20 cellular contexts compared by ENCODE assay signal in the genomic region with DNA sequence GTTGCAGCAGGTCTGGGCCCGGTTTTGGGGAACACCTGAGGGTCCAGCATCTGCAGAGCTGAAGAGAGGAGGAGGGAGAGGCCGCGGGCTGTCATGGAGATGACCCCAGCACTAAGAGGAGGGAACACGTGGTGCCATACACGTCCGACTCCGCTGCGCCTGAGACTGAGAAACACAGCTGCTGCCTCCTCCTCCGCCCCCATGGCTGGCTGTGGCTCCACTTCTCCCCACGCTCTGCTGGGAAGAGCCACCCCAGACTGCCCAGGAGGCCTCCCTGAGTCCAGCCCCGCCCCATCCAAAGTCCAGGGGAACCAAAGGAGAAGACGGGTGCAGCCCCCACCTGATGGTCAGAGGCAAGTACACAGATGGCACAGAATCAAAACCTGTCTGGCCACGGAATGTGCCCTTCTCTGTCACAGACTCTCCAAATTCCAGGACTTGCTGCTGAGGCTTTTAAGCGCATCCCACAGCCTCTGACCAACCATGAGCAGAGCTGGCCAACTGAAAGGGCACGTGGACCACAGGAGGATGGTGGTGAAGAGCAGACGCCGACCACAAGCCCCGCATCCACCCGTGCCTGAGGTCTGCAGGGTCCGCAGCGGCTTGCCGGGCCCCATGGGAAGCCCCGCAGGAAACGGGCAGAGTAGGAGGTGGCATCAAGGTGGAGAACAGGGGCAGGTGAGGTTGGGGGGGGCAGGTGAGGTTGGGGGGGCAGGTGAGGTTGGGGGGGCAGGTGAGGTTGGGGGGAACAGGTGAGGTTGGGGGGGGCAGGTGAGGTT. TPM values are rescaled to one million over a fixed set of nuclear protein-coding genes. Genes with fewer than 3 reads are reported as not detected.
DNase-seq lines count a peak whose midpoint lies in the region; ATAC-seq, FAIRE-seq and TF ChIP-seq lines count a peak whose summit lies in the region.
"Had no signal": no experiment of that assay in that cellular context is flagged by ENCODE, and none has a peak within 500 bp of the region (broad histone marks: within the 10 kb centered on the region; RNA-seq: fewer than 3 reads in every experiment).

No MANE protein-coding gene starts in this region.

- no peaks in the 10 kb centered on the region for H3K27me3 ChIP-seq in small intestine (ENCODE audit: control insufficient read depth in 2 of 2, insufficient read depth in 2 of 2, low read length in 2 of 2)

- H3K27me3 Mint-ChIP-seq in chondrocyte (ENCODE audit: low read depth): peaks cover 3% of the 10 kb centered on the region

- H3K9me3 Mint-ChIP-seq in chondrocyte (ENCODE audit: low read depth): peaks cover 6% of the 10 kb centered on the region

- no peak overlapping the region for H3K4me3 ChIP-seq in small intestine (ENCODE audit: low read depth in 1 of 2, low read length in 2 of 2)
- H3K4me3 ChIP-seq: SK-N-MC had no signal

- H3K9me3 ChIP-seq in small intestine (ENCODE audit: control insufficient read depth, low read depth): no peaks in the 10 kb centered on the region

- no peaks in the 10 kb centered on the region for H3K4me1 Mint-ChIP-seq in chondrocyte (ENCODE audit: low read depth)

- no peak overlapping the region for H3K27ac Mint-ChIP-seq in chondrocyte (ENCODE audit: unreplicated experiment)

- no peak overlapping the region for H3K4me3 Mint-ChIP-seq in chondrocyte (ENCODE audit: unreplicated experiment)
- H3K4me3 Mint-ChIP-seq: H9 had no signal

- no peaks in the 10 kb centered on the region for H3K4me1 ChIP-seq in small intestine (ENCODE audit: control insufficient read depth in 2 of 2, insufficient read depth in 1 of 2, low read depth in 1 of 2, low read length in 1 of 2)
- H3K4me1 ChIP-seq: Caco-2 had no signal

- ATAC-seq in GM21360 (IDR thresholded peaks at IDR 0.05; ENCODE audit: unreplicated experiment) (no peak), HG03354 (IDR thresholded peaks at IDR 0.05; ENCODE audit: poor library complexity, severe bottlenecking, unreplicated experiment) (no peak)

- no peaks in the 10 kb centered on the region for H3K36me3 ChIP-seq in small intestine (ENCODE audit: control insufficient read depth in 2 of 2, insufficient read depth in 2 of 2, low read length in 2 of 2)

- FAIRE-seq in small intestine (lab: Jason Lieb, UNC): no peak
- FAIRE-seq: G401.6 had no signal

- H3K27ac ChIP-seq in small intestine (ENCODE audit: low read depth in 1 of 2, low read length in 1 of 2): no peak overlapping the region
- H3K27ac ChIP-seq: C4-2B, HL-60, SK-N-MC had no signal

- no peak for TF ChIP-seq CTCF in chondrocyte (IDR thresholded peaks at IDR 0.05)

- 47 to 71% (median 61%) methylated on average over 23 to 24 of the region's 24 CpGs for WGBS in small intestine, 3 donors

- DNase-seq in NCI-H2227 (lab: John Stamatoyannopoulos, UW; ENCODE audit: unreplicated experiment) (peak; percentile 35), NCI-H2227 treated with DMSO at 0.1 percent for 48 hours (lab: John Stamatoyannopoulos, UW) (no peak), chondrocyte (ENCODE audit: low spot score) (peak; percentile 83), myocyte (ENCODE audit: low read depth) (peak; percentile 48), small intestine (peak; percentile 14), GM19238 (ENCODE audit: insufficient read length, low spot score) (no peak)
- DNase-seq: Caco-2, DMS79 treated with DMSO at 0.1 percent for 48 hours, H9, KG1, NCI-H1092, NCI-H1694, NCI-H2107, NCI-H446 had no signal

- no peaks in the 10 kb centered on the region for H3K36me3 Mint-ChIP-seq in chondrocyte (ENCODE audit: low read depth)

RNA-seq across cellular contexts. Expression of gene STK32C, which starts 24.0 kb away (rescaled TPM):
- 15.8 to 17.9 TPM (median 17.2 TPM) in 3 replicates for total RNA-seq in chondrocyte
- 8.7 and 12.1 TPM in 2 replicates for total RNA-seq in myocyte
- polyA plus RNA-seq in myocyte (2012): 17.7 TPM
- polyA plus RNA-seq in small intestine: 10 to 100 TPM in 1 of 3 donors, 1 to 10 TPM in 2; 3.4 to 12.0 (median 4.6) TPM

RNA-seq across cellular contexts. Expression of gene LRRC27, which starts 48.2 kb away (rescaled TPM):
- total RNA-seq in chondrocyte: 10.2 to 14.4 TPM (median 13.2 TPM) in 3 replicates
- total RNA-seq in myocyte: 9.3 and 9.7 TPM in 2 replicates
- polyA plus RNA-seq in myocyte (2012): 11.2 TPM
- 10 to 100 TPM in 1 of 3 donors, 1 to 10 TPM in 2; 4.7 to 14.1 (median 7.1) TPM for polyA plus RNA-seq in small intestine

Comparison
In these comparisons a context has a peak if more than half of its experiments do, and no peak if none do; other contexts are left out.
1. DNase-seq: peak in NCI-H2227 (single experiment), chondrocyte (single experiment), myocyte (single experiment) and small intestine (single experiment); none in NCI-H2227 treated with DMSO at 0.1 percent for 48 hours (single experiment) and GM19238 (single experiment).